Comparison of ENCODE assay signal across 1 cellular context in the genomic region with DNA sequence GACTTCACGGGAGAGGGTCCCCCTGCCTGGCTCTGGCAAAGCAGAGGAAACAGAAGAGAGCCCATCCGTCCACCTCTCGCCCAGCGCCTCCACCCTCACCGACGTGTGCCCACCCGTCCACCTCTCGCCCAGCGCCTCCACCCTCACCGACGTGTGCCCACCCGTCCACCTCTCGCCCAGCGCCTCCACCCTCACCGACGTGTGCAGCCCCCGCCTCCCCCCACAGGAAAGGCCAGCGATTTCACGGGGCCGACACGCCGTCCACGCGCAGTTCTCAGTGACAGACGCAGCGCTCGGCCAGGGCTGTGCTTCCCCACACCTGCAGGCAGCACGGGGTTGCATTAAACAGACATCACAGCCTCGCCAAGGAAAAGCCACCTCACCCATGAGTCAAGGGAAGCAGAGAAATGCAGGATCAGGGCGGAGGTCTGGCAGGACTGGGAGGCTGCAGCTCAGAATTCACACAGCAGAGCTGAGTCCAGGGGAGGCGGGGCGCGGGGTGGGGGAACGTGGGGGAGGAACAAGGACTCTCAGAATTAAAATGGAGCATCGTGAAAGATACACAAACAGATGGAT.
TF ChIP-seq lines count a peak whose summit lies in the region.

No MANE protein-coding gene starts in this region.

TF ChIP-seq in H1, 55 proteins besides CTCF, POLR2A, EP300 and RAD21:
- TF ChIP-seq MAFK (IDR thresholded peaks at IDR 0.05; ENCODE audit: low read depth, low read length) (no peak), CTBP2 (IDR thresholded peaks at IDR 0.05; ENCODE audit: borderline replicate concordance, insufficient read depth, insufficient read length, low read length) (no peak), SAP30 (IDR thresholded peaks at IDR 0.05; ENCODE audit: insufficient read depth, insufficient replicate concordance, low read length) (no peak), RXRA (IDR thresholded peaks at IDR 0.05; ENCODE audit: insufficient read depth, low read depth, low read length) (no peak), BCL11A (IDR thresholded peaks at IDR 0.05; ENCODE audit: low read depth in 2 of 2, low read length in 2 of 2) (no peak), NANOG (IDR thresholded peaks at IDR 0.05; ENCODE audit: insufficient read depth, low read depth, low read length, poor library complexity, severe bottlenecking) (no peak), POU5F1 (IDR thresholded peaks at IDR 0.05; ENCODE audit: low read depth, low read length) (no peak), PHF8 (conservative IDR thresholded peaks at IDR 0.05; ENCODE audit: low read depth, low read length) (no peak), SIN3A (conservative IDR thresholded peaks at IDR 0.05 in 1 of 2, IDR thresholded peaks at IDR 0.05 in 1 of 2; ENCODE audit: low read depth in 1 of 2, low read length in 2 of 2) (no peak), NRF1 (IDR thresholded peaks at IDR 0.05; ENCODE audit: low read depth, low read length) (no peak)
- TF ChIP-seq, protein P1, sequence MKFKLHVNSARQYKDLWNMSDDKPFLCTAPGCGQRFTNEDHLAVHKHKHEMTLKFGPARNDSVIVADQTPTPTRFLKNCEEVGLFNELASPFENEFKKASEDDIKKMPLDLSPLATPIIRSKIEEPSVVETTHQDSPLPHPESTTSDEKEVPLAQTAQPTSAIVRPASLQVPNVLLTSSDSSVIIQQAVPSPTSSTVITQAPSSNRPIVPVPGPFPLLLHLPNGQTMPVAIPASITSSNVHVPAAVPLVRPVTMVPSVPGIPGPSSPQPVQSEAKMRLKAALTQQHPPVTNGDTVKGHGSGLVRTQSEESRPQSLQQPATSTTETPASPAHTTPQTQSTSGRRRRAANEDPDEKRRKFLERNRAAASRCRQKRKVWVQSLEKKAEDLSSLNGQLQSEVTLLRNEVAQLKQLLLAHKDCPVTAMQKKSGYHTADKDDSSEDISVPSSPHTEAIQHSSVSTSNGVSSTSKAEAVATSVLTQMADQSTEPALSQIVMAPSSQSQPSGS (IDR thresholded peaks at IDR 0.05; ENCODE audit: low read length): no peak
